ENCODE assay signal across 23 cellular contexts in the genomic region with DNA sequence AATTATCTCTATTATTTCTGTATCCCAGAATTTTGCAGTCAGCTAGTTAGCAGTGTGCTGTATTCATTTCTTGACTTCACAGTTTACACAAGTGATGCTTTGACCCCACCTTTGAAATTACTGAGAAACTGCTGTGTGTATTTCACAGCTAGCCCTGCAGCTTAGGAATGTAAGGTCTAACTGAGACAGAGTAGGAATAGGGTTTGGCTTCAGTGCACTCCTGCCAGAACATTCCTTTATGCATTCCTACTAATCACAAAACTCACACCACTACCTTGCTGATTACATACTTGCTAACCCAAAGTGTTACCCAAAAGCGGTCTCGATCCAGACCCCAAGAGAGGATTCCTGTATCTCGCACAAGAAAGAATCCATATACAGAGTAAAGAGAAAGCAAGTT.
"Had no signal": no experiment of that assay in that cellular context is flagged by ENCODE, and none has a peak within 500 bp of the region (broad histone marks: within the 10 kb centered on the region; RNA-seq: fewer than 3 reads in every experiment).

No MANE protein-coding gene starts in this region.

- DNase-seq: dorsolateral prefrontal cortex; effector CD4-positive, alpha-beta T cell; hypothalamus; immature natural killer cell; islet precursor cell; kidney glomerular epithelial cell; left colon; left ventricle myocardium superior; mucosa of descending colon; naive B cell; nucleus accumbens; ovary; retina; right lobe of liver; small intestine; stimulated activated CD4-positive, alpha-beta T cell treated with anti-CD3 and anti-CD28 coated beads, Interleukin-15, amount 100 ng/mL, for 24 hours; stimulated activated CD4-positive, alpha-beta T cell treated with anti-CD3 and anti-CD28 coated beads, Interleukin-2, amount 100 ng/mL, for 48 hours; stimulated activated naive B cell treated with anti-CD40 and anti-IgM and Interleukin-4, amounts not matched to agents 10 μg/mL and 1 μg/mL and 100 μg/mL, for 72 hours; stimulated activated naive CD8-positive, alpha-beta T cell treated with anti-CD3 and anti-CD28 coated beads, Interleukin-15, amount 100 ng/mL, for 72 hours; transverse colon had no signal

- H3K9me3 ChIP-seq: ovary, right lobe of liver, suprapubic skin had no signal

- H3K36me3 ChIP-seq: ovary, right lobe of liver, suprapubic skin, transverse colon had no signal

- H3K4me1 ChIP-seq: suprapubic skin, transverse colon had no signal

- H3K27me3 ChIP-seq: dorsolateral prefrontal cortex, ovary, right lobe of liver, suprapubic skin, transverse colon had no signal

- H3K4me3 ChIP-seq: dorsolateral prefrontal cortex, lung, mucosa of descending colon, ovary, right lobe of liver, suprapubic skin, transverse colon had no signal

- H3K27ac ChIP-seq: dorsolateral prefrontal cortex, ovary, right lobe of liver, suprapubic skin, transverse colon had no signal

- ATAC-seq: left colon; left ventricle myocardium superior; mucosa of descending colon; natural killer cell treated with Interleukin-12 subunit alpha and Interleukin-12 subunit beta and Interleukin-15 and Interleukin-18, amount 100 ng/mL, for 72 hours; right lobe of liver; stimulated activated naive B cell treated with anti-CD40 and anti-IgM and Interleukin-4, amounts not matched to agents 10 μg/mL and 1 μg/mL and 100 μg/mL, for 72 hours; stimulated activated naive CD8-positive, alpha-beta T cell treated with anti-CD3 and anti-CD28 coated beads, Interleukin-15, amount 100 ng/mL, for 72 hours had no signal
